Comparison of ENCODE assay signal across 8 cellular contexts in genomic region chr5:72849546-72849945, GRCh38. TPM values are rescaled to one million over a fixed set of nuclear protein-coding genes. Genes with fewer than 3 reads are reported as not detected.
DNase-seq lines count a peak whose midpoint lies in the region; ATAC-seq and TF ChIP-seq lines count a peak whose summit lies in the region.

No MANE protein-coding gene starts in this region.

- TF ChIP-seq RAD21 in SK-N-SH (IDR thresholded peaks at IDR 0.05; ENCODE audit: low read length): no peak

- H3K9me3 ChIP-seq in SK-N-SH (no peaks in the 10 kb centered on the region), WERI-Rb-1 (ENCODE audit: severe bottlenecking) (no peaks in the 10 kb centered on the region)

- H3K36me3 ChIP-seq in SK-N-SH (replicated peaks in 1 of 2; ENCODE audit: control insufficient read depth in 1 of 2, insufficient read depth in 2 of 2, low read length in 1 of 2) (peaks cover 38 to 50% of the 10 kb centered on the region in 2 experiments), WERI-Rb-1 (peaks cover 54% of the 10 kb centered on the region)

- no peak for TF ChIP-seq EP300 in SK-N-SH (IDR thresholded peaks at IDR 0.05; ENCODE audit: borderline replicate concordance in 1 of 2, low read depth in 1 of 2, low read length in 1 of 2)

- H3K4me2 ChIP-seq in SK-N-SH: peak overlapping the region; percentile 83

- no peaks in the 10 kb centered on the region for H3F3A ChIP-seq in SK-N-SH (replicated peaks; ENCODE audit: insufficient read depth)

- peaks cover 55% of the 10 kb centered on the region for H3K4me1 Mint-ChIP-seq in stimulated activated naive CD8-positive, alpha-beta T cell treated with anti-CD3 and anti-CD28 coated beads, Interleukin-15, amount 100 ng/mL, for 72 hours

- no peak; the same call in 2 of the 3 replicates for ATAC-seq in SK-N-SH treated with all-trans-retinoic acid at 6 μM for 48 hours
- ATAC-seq in stimulated activated naive CD8-positive, alpha-beta T cell treated with anti-CD3 and anti-CD28 coated beads, Interleukin-15, amount 100 ng/mL, for 72 hours: no peak
- no peak for ATAC-seq in HG03571 (IDR thresholded peaks at IDR 0.05; ENCODE audit: unreplicated experiment)

- H3K9me2 ChIP-seq in SK-N-SH: no peaks in the 10 kb centered on the region

- H3K27me3 ChIP-seq in SK-N-SH (ENCODE audit: insufficient read depth): no peaks in the 10 kb centered on the region
- no peaks in the 10 kb centered on the region for H3K27me3 ChIP-seq in WERI-Rb-1 (ENCODE audit: insufficient read depth, low read depth, severe bottlenecking)

- peaks cover 21 to 37% of the 10 kb centered on the region in 2 experiments for H3K4me1 ChIP-seq in SK-N-SH (ENCODE audit: control insufficient read depth in 1 of 2, insufficient read depth in 2 of 2, low read depth in 1 of 2, low read length in 1 of 2)

- H3K27ac Mint-ChIP-seq in stimulated activated naive CD8-positive, alpha-beta T cell treated with anti-CD3 and anti-CD28 coated beads, Interleukin-15, amount 100 ng/mL, for 72 hours: peak overlapping the region in 1 of 2 donors; percentile 96

- H3K4me3 ChIP-seq in SK-N-SH (ENCODE audit: low read depth in 2 of 2, low read length in 1 of 2) (peak overlapping the region; percentile 67 to 87; a peak in 3 of 4 replicates), WERI-Rb-1 (ENCODE audit: low read depth, low read length) (peak overlapping the region; percentile 92), iPS-11a (ENCODE audit: low read depth, low read length) (peak overlapping the region; percentile 55)

- DNase-seq in SK-N-SH (no peak), WERI-Rb-1 (no peak), DMS53 (lab: John Stamatoyannopoulos, UW) (no peak)
- no peak for DNase-seq in stimulated activated naive CD8-positive, alpha-beta T cell treated with anti-CD3 and anti-CD28 coated beads, Interleukin-15, amount 100 ng/mL, for 72 hours
- no peak for DNase-seq in activated CD4-positive, alpha-beta T cell treated with anti-CD3 and anti-CD28 coated beads for 1 hour

- peaks cover 62% of the 10 kb centered on the region for H4K20me1 ChIP-seq in SK-N-SH (ENCODE audit: insufficient read depth)

- CTCF ChIA-PET in SK-N-SH (lab: Yijun Ruan, JAX): interaction anchor here (0.6 to 2.8 kb wide), 10 partner anchors 10 to 541 kb away, joined by 3 to 13 read pairs (median 4); partner anchors contain the start of gene FCHO2

- POLR2A ChIA-PET in SK-N-SH (lab: Yijun Ruan, JAX): interaction anchor here (0.6 to 2.3 kb wide), 3 partner anchors 33 to 529 kb away, joined by 3 to 7 read pairs (median 3); partner anchors contain the start of genes MRPS27, PTCD2 and TNPO1

- TF ChIP-seq CTCF in SK-N-SH (IDR thresholded peaks at IDR 0.05): no peak
- TF ChIP-seq CTCF in WERI-Rb-1 (IDR thresholded peaks at IDR 0.05; ENCODE audit: low read depth, low read length): no peak

- WGBS in SK-N-SH (ENCODE audit: low lambda C conversion rate): 15% methylated on average over 4 of the region's 4 CpGs

- H2AFZ ChIP-seq in SK-N-SH (ENCODE audit: low read depth): no peak overlapping the region

- H3K9ac ChIP-seq in SK-N-SH: peak overlapping the region; percentile 65

- H3K27ac ChIP-seq in SK-N-SH (ENCODE audit: low read depth in 2 of 2, low read length in 1 of 2) (peak overlapping the region in 1 of 2 experiments; percentile 31; a peak in 2 of 4 replicates), WERI-Rb-1 (peak overlapping the region; percentile 80)

- H3K9me3 Mint-ChIP-seq in stimulated activated naive CD8-positive, alpha-beta T cell treated with anti-CD3 and anti-CD28 coated beads, Interleukin-15, amount 100 ng/mL, for 72 hours: no peaks in the 10 kb centered on the region

- peaks cover 95% of the 10 kb centered on the region for H3K79me2 ChIP-seq in SK-N-SH (ENCODE audit: insufficient read depth)

- H3K27me3 Mint-ChIP-seq in stimulated activated naive CD8-positive, alpha-beta T cell treated with anti-CD3 and anti-CD28 coated beads, Interleukin-15, amount 100 ng/mL, for 72 hours: no peaks in the 10 kb centered on the region

- peak overlapping the region; percentile 90 to 93 for H3K4me3 Mint-ChIP-seq in stimulated activated naive CD8-positive, alpha-beta T cell treated with anti-CD3 and anti-CD28 coated beads, Interleukin-15, amount 100 ng/mL, for 72 hours

TF ChIP-seq in SK-N-SH, 30 proteins besides CTCF, POLR2A, EP300 and RAD21:
- no peak for TF ChIP-seq RXRA (IDR thresholded peaks at IDR 0.05; ENCODE audit: borderline replicate concordance, low read depth)
- no peak for TF ChIP-seq TCF12 (IDR thresholded peaks at IDR 0.05)
- TF ChIP-seq JUND (IDR thresholded peaks at IDR 0.05): no peak
- no peak for TF ChIP-seq REST (IDR thresholded peaks at IDR 0.05; ENCODE audit: low read depth, low read length)

TF ChIP-seq in SK-N-SH treated with all-trans-retinoic acid at 6 μM for 48 hours, 23 proteins besides CTCF, POLR2A, EP300 and RAD21:
- TF ChIP-seq OSR1 (CRISPR knock-in tag; IDR thresholded peaks at IDR 0.05) (no peak), ZFP30 (CRISPR knock-in tag; IDR thresholded peaks at IDR 0.05) (no peak)

RNA-seq across cellular contexts. Expression of gene TNPO1, which starts 33.1 kb away (rescaled TPM):
- 19.9 and 27.9 TPM in 2 replicates for polyA plus RNA-seq in SK-N-SH (2012; rRNA removed)
- polyA plus RNA-seq in SK-N-SH (2012; cell fraction: cytosol; rRNA removed): 29.4 and 36.6 TPM in 2 replicates
- 11.4 and 27.7 TPM in 2 replicates for polyA plus RNA-seq in SK-N-SH (2012; cell fraction: nucleus; rRNA removed)
